ENCODE assay signal across 12 cellular contexts in the genomic region with DNA sequence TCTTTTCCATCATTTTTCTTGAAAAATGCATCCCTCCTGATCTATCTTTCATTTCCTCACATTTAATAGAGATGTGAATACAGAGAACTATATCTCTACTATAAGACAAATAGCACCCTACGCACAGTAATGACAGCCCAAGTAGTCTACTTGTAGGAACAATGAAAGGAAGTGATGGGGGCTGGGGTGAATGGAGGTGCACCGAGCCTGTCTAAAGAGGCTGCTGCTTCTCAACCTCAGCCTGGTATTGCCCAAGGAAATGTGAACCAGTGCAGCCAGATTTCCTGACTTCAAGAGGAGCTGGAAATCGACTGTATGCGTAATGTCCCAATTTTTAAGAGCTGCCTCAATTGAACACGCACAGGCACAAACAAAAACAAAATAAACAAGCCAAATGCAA.
A peak's percentile ranks its signal among the peaks of the same experiment; 100 is the strongest.
DNase-seq lines count a peak whose midpoint lies in the region; ATAC-seq, FAIRE-seq and TF ChIP-seq lines count a peak whose summit lies in the region.
"Had no signal": no experiment of that assay in that cellular context is flagged by ENCODE, and none has a peak within 500 bp of the region (broad histone marks: within the 10 kb centered on the region; RNA-seq: fewer than 3 reads in every experiment).

No MANE protein-coding gene starts in this region.

- no peak overlapping the region for H3K4ac ChIP-seq in H1 (replicated peaks; ENCODE audit: insufficient read length, low read depth, low read length)
- H3K4ac ChIP-seq in trophoblast cell (ENCODE audit: low read depth, low read length), result no peak overlapping the region

- 74% methylated on average over 5 of the region's 5 CpGs; no CpG with 5 or more reads in 1 of the 2 experiments for WGBS in H1 (ENCODE audit: extremely low coverage in 1 of 2, insufficient coverage in 1 of 2, insufficient read length in 1 of 2, insufficient replicate concordance in 2 of 2, low coverage in 1 of 2, low lambda C conversion rate in 2 of 2, missing lambda C conversion rate in 1 of 2), 2 experiments
- WGBS in trophoblast cell (ENCODE audit: extremely low coverage, insufficient coverage, insufficient read length), result no CpG with 5 or more reads among the region's 5 CpGs

- no peak overlapping the region for H2BK12ac ChIP-seq in H1 (ENCODE audit: low read depth, low read length)
- H2BK12ac ChIP-seq in trophoblast cell (ENCODE audit: low read length), result no peak overlapping the region

- H4K8ac ChIP-seq in H1 (ENCODE audit: extremely low read depth, insufficient read depth, low read length), result no peak overlapping the region
- H4K8ac ChIP-seq in trophoblast cell (ENCODE audit: low read depth, low read length), result no peak overlapping the region

- H2BK20ac ChIP-seq in H1 (ENCODE audit: low read length), result no peak overlapping the region

- no peak overlapping the region for H2AFZ ChIP-seq in OCI-LY3 (ENCODE audit: low read depth, low read length)
- H2AFZ ChIP-seq in H1 (ENCODE audit: low read length), result no peak overlapping the region
- H2AFZ ChIP-seq in trophoblast cell (ENCODE audit: insufficient read depth, low read length, poor library complexity), result no peak overlapping the region

- H3K14ac ChIP-seq in H1 (ENCODE audit: insufficient read length), result no peak overlapping the region
- H3K14ac ChIP-seq in trophoblast cell (ENCODE audit: low read length), result no peak overlapping the region

- H4K20me1 ChIP-seq in OCI-LY3 (ENCODE audit: insufficient read depth, low read length), result no peaks in the 10 kb centered on the region; the same call in 1 of the 2 replicates
- H4K20me1 ChIP-seq in H1 (replicated peaks in 1 of 2; ENCODE audit: control insufficient read depth in 1 of 2, insufficient read depth in 2 of 2, low read length in 2 of 2), result no peaks in the 10 kb centered on the region

- no peak for TF ChIP-seq POLR2A in H1 (IDR thresholded peaks at IDR 0.05; ENCODE audit: control extremely low read depth in 1 of 2, low read depth in 2 of 2, low read length in 2 of 2)

- ATAC-seq in mucosa of descending colon, result no peak

- H2BK120ac ChIP-seq in H1 (replicated peaks; ENCODE audit: low read depth, low read length) (no peak overlapping the region), trophoblast cell (ENCODE audit: insufficient read depth, low read length, poor library complexity) (no peak overlapping the region)

- no peaks in the 10 kb centered on the region for H3K79me2 ChIP-seq in OCI-LY3 (ENCODE audit: low read length)
- no peaks in the 10 kb centered on the region for H3K79me2 ChIP-seq in H1 (ENCODE audit: control insufficient read depth in 1 of 2, insufficient read depth in 2 of 2, low read length in 2 of 2)
- no peaks in the 10 kb centered on the region for H3K79me2 ChIP-seq in trophoblast cell (ENCODE audit: control insufficient read depth, insufficient read depth, low read length, poor library complexity)

- no peak for TF ChIP-seq EP300 in H1 (IDR thresholded peaks at IDR 0.05; ENCODE audit: borderline replicate concordance in 1 of 2, low read depth in 2 of 2, low read length in 2 of 2)

- no peak overlapping the region for H3K23ac ChIP-seq in H1 (ENCODE audit: insufficient read length)
- no peak overlapping the region for H3K23ac ChIP-seq in trophoblast cell (ENCODE audit: low read length)

- FAIRE-seq in H1 (lab: Jason Lieb, UNC), result no peak
- no peak for FAIRE-seq in GM19239 (lab: Jason Lieb, UNC)

- H4K12ac ChIP-seq in trophoblast cell (ENCODE audit: low read depth, low read length), result no peak overlapping the region

- no peak overlapping the region for H2BK5ac ChIP-seq in H1 (ENCODE audit: low read depth, low read length)
- H2BK5ac ChIP-seq in trophoblast cell (ENCODE audit: low read depth, low read length, poor library complexity), result no peak overlapping the region

- H3K9ac ChIP-seq in OCI-LY3 (ENCODE audit: low read length) (peak overlapping the region; percentile 42), H1 (replicated peaks in 1 of 4; ENCODE audit: extremely low read depth in 1 of 4, low read depth in 3 of 4, low read length in 3 of 4) (no peak overlapping the region), trophoblast cell (ENCODE audit: low read length) (no peak overlapping the region)

- H3K27me3 ChIP-seq in OCI-LY3 (ENCODE audit: low read depth, low read length) (peaks cover 49% of the 10 kb centered on the region), H1 (replicated peaks in 1 of 4; ENCODE audit: control insufficient read depth in 3 of 4, extremely low read depth in 1 of 4, insufficient read depth in 3 of 4, low read length in 3 of 4) (no peaks in the 10 kb centered on the region; a peak in 1 of 7 replicates), trophoblast cell (ENCODE audit: insufficient read depth, low read length) (no peaks in the 10 kb centered on the region)

- H3K79me1 ChIP-seq in H1 (ENCODE audit: low read depth, low read length) (no peaks in the 10 kb centered on the region), trophoblast cell (ENCODE audit: low read length) (no peaks in the 10 kb centered on the region)

- peaks cover 63% of the 10 kb centered on the region for H3K4me1 ChIP-seq in OCI-LY3 (ENCODE audit: low read length)
- peaks cover 0 to 2% (median 0%) of the 10 kb centered on the region in 4 experiments; a peak in 1 of 7 replicates for H3K4me1 ChIP-seq in H1 (replicated peaks in 1 of 4; ENCODE audit: control insufficient read depth in 3 of 4, insufficient read depth in 4 of 4, low read length in 3 of 4)
- H3K4me1 ChIP-seq in trophoblast cell (ENCODE audit: control insufficient read depth in 1 of 2, insufficient read depth in 2 of 2, low read length in 2 of 2), result peaks cover 15 to 21% of the 10 kb centered on the region in 2 experiments
- no peaks in the 10 kb centered on the region for H3K4me1 ChIP-seq in mucosa of descending colon (ENCODE audit: low read depth)
- H3K4me1 ChIP-seq: lower lobe of right lung had no signal

- peak overlapping the region; percentile 67 for H3K27ac ChIP-seq in OCI-LY3 (ENCODE audit: low read length)
- H3K27ac ChIP-seq in H1 (ENCODE audit: low read depth, low read length), result no peak overlapping the region
- peak overlapping the region; percentile 22 for H3K27ac ChIP-seq in trophoblast cell (ENCODE audit: low read depth, low read length)
- H3K27ac ChIP-seq: lower lobe of right lung, skin epidermis had no signal

- DNase-seq in DMS79 treated with DMSO at 0.1 percent for 48 hours (lab: John Stamatoyannopoulos, UW) (peak; percentile 26), H1 (ENCODE audit: low read depth in 1 of 2, low spot score in 2 of 2) (no peak), trophoblast cell (no peak), GM19239 (ENCODE audit: insufficient read length, low spot score) (no peak), mucosa of descending colon (no peak), ureter (ENCODE audit: low spot score) (no peak)
- DNase-seq: dorsolateral prefrontal cortex, lower lobe of right lung, NCI-H2171 had no signal

- POLR2A ChIA-PET in H1 (lab: Charles Lee; ENCODE audit: partially characterized antibody), result no interaction called here

- H3K56ac ChIP-seq in H1 (replicated peaks; ENCODE audit: insufficient read length, low read depth, low read length), result no peak overlapping the region

- H2AK5ac ChIP-seq in H1 (ENCODE audit: low read depth, low read length) (0 out of 2 replicates have a peak overlapping the region, but pooled peaks have one; percentile 58), trophoblast cell (ENCODE audit: low read length) (no peak overlapping the region)

- H4K5ac ChIP-seq in H1 (ENCODE audit: insufficient read length, low read depth, low read length), result no peak overlapping the region

- no peaks in the 10 kb centered on the region; the same call in 1 of the 2 replicates for H3K23me2 ChIP-seq in H1 (ENCODE audit: low read depth, low read length)

- TF ChIP-seq RAD21 in H1 (IDR thresholded peaks at IDR 0.05 in 1 of 2, conservative IDR thresholded peaks at IDR 0.05 in 1 of 2; ENCODE audit: low read depth in 2 of 2, low read length in 2 of 2), result no peak

- H3K4me3 ChIP-seq in OCI-LY3 (ENCODE audit: low read length) (peak overlapping the region; percentile 68), H1 (ENCODE audit: extremely low read depth in 1 of 4, insufficient read depth in 2 of 4, low read depth in 3 of 4, low read length in 4 of 4) (no peak overlapping the region), trophoblast cell (ENCODE audit: low read depth, low read length) (no peak overlapping the region), mucosa of descending colon (no peak overlapping the region)
- H3K4me3 ChIP-seq: GM23338, lower lobe of right lung, skin epidermis had no signal

- H3K36me3 ChIP-seq in OCI-LY3 (replicated peaks; ENCODE audit: low read depth, low read length), result peaks cover 11% of the 10 kb centered on the region
- H3K36me3 ChIP-seq in H1 (ENCODE audit: control insufficient read depth in 2 of 4, insufficient read depth in 4 of 4, low read length in 3 of 4), result no peaks in the 10 kb centered on the region
- H3K36me3 ChIP-seq in trophoblast cell (ENCODE audit: control insufficient read depth in 1 of 2, insufficient read depth in 2 of 2, low read length in 2 of 2), result no peaks in the 10 kb centered on the region
- no peaks in the 10 kb centered on the region for H3K36me3 ChIP-seq in mucosa of descending colon (ENCODE audit: low read depth)
- H3K36me3 ChIP-seq: lower lobe of right lung had no signal

- no peak overlapping the region for H2BK15ac ChIP-seq in H1 (ENCODE audit: low read length)

- TF ChIP-seq CTCF in OCI-LY3 (IDR thresholded peaks at IDR 0.05; ENCODE audit: low read depth, low read length), result no peak
- TF ChIP-seq CTCF in H1 (IDR thresholded peaks at IDR 0.05; ENCODE audit: control extremely low read depth in 1 of 3, insufficient read depth in 1 of 3, low read depth in 1 of 3, low read length in 3 of 3), result no peak
- TF ChIP-seq CTCF in mucosa of descending colon (IDR thresholded peaks at IDR 0.05), result no peak

- CTCF ChIA-PET in H1 (lab: Charles Lee; ENCODE audit: partially characterized antibody), result interaction anchor here (1.0 to 2.3 kb wide), 6 partner anchors 15 to 137 kb away, joined by 3 to 6 read pairs (median 3); no protein-coding TSS in a partner anchor

- H3K4me2 ChIP-seq in OCI-LY3 (ENCODE audit: low read length) (peak overlapping the region; percentile 90), H1 (ENCODE audit: insufficient read depth in 1 of 2, low read depth in 2 of 2, low read length in 2 of 2) (no peak overlapping the region), trophoblast cell (ENCODE audit: low read length) (peak overlapping the region; percentile 7)
- H3K4me2 ChIP-seq: GM23338 had no signal

- H4K91ac ChIP-seq in H1 (replicated peaks; ENCODE audit: insufficient read length, low read length) (no peak overlapping the region), trophoblast cell (ENCODE audit: low read depth, low read length) (no peak overlapping the region)

- H3K9me3 ChIP-seq in OCI-LY3 (ENCODE audit: insufficient read depth, low read length), result peaks cover 10% of the 10 kb centered on the region; the same call in 1 of the 2 replicates
- no peaks in the 10 kb centered on the region for H3K9me3 ChIP-seq in H1 (ENCODE audit: insufficient read depth in 2 of 2, low read depth in 1 of 2, low read length in 1 of 2)
- no peaks in the 10 kb centered on the region for H3K9me3 ChIP-seq in trophoblast cell (ENCODE audit: insufficient read depth, low read depth, low read length)
- no peaks in the 10 kb centered on the region for H3K9me3 ChIP-seq in mucosa of descending colon
- H3K9me3 ChIP-seq: lower lobe of right lung had no signal

- intact Hi-C loops in mucosa of descending colon (cut with DNase I, micrococcal nuclease), result no loop called here

- no peak overlapping the region for H3K18ac ChIP-seq in H1 (ENCODE audit: extremely low read depth, low read length)
- H3K18ac ChIP-seq in trophoblast cell (ENCODE audit: low read length), result no peak overlapping the region

Comparison
In these comparisons a context has a peak if more than half of its experiments do, and no peak if none do; other contexts are left out.
1. H3K4me2 ChIP-seq: peak in OCI-LY3 (single experiment) and trophoblast cell (single experiment); none in H1 (0 of 2).